In the genomic region with DNA sequence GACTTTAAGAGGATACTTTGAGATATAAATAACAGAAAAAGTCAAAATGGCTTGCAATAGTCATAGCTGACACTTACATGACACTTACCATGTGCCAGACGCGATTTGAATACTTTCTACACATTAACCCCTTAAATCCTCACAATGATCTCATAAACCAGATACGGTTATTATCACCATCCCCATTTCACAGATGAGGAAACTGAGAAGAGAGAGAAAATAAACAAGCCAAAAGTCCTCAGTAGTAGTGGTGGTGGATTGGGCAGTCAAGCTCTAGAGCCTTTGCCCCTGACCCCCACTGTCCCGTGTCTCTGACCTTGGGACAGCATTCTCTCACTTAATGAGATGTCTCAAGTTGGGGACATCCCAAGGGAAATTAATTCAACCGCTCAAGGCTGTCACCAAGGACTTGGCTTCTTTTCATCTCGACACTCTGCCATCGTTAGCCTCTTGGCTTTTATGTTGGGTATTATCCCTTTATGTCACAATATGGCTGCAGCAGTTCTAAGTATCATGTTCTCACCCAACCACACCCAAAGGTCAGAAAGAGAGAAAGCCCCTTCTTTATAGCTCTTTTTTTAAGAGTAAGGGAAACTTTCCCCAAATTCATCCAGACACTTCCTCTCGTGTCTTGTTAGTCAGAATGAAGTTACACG, we compare ENCODE assay signal across 11 cellular contexts.
A peak's percentile ranks its signal among the peaks of the same experiment; 100 is the strongest.
DNase-seq lines count a peak whose midpoint lies in the region; ATAC-seq and TF ChIP-seq lines count a peak whose summit lies in the region.
"Had no signal": no experiment of that assay in that cellular context is flagged by ENCODE, and none has a peak within 500 bp of the region (broad histone marks: within the 10 kb centered on the region; RNA-seq: fewer than 3 reads in every experiment).

No MANE protein-coding gene starts in this region.

- no peaks in the 10 kb centered on the region for H3K36me3 Mint-ChIP-seq in CD4-positive, CD25-positive, alpha-beta regulatory T cell
- H3K36me3 Mint-ChIP-seq in brain: no peaks in the 10 kb centered on the region

- TF ChIP-seq CTCF in brain (conservative IDR thresholded peaks at IDR 0.05) (no peak), parathyroid adenoma (IDR thresholded peaks at IDR 0.05) (no peak)

- no peak overlapping the region for H3K4me2 ChIP-seq in parathyroid adenoma (ENCODE audit: low read length)

- peaks cover 0 to 6% (median 2%) of the 10 kb centered on the region in 7 donors for H3K9me3 Mint-ChIP-seq in CD4-positive, CD25-positive, alpha-beta regulatory T cell
- peaks cover 16 to 32% (median 24%) of the 10 kb centered on the region in 5 experiments for H3K9me3 Mint-ChIP-seq in brain

- peak overlapping the region in 3 of 4 donors; percentile 30 to 92 (median 88) for H3K4me3 Mint-ChIP-seq in CD4-positive, CD25-positive, alpha-beta regulatory T cell
- no peak overlapping the region for H3K4me3 Mint-ChIP-seq in brain

- H3K27ac ChIP-seq in CD4-positive, CD25-positive, alpha-beta regulatory T cell (ENCODE audit: insufficient read depth, low read length, poor library complexity, severe bottlenecking): no peak overlapping the region
- H3K27ac ChIP-seq in parathyroid adenoma: peak overlapping the region; percentile 52

- H3K27ac Mint-ChIP-seq in CD4-positive, CD25-positive, alpha-beta regulatory T cell: peak overlapping the region; percentile 91 to 97 (median 93)
- H3K27ac Mint-ChIP-seq in brain: peak overlapping the region in 3 of 5 experiments; percentile 6 to 86 (median 73)
- H3K27ac Mint-ChIP-seq: activated B cell treated with CpG ODN at 0.5 μM for 24 hours had no signal

- H3K9me3 ChIP-seq in CD4-positive, CD25-positive, alpha-beta regulatory T cell (ENCODE audit: control insufficient read depth in 2 of 2, low read length in 2 of 2): peaks cover 0 to 5% of the 10 kb centered on the region in 2 experiments
- no peaks in the 10 kb centered on the region for H3K9me3 ChIP-seq in parathyroid adenoma (ENCODE audit: control insufficient read depth, low read length)

- no peaks in the 10 kb centered on the region for H3K79me2 ChIP-seq in parathyroid adenoma

- no peak overlapping the region for H3K4me3 ChIP-seq in CD4-positive, CD25-positive, alpha-beta regulatory T cell (ENCODE audit: low read depth, low read length)
- H3K4me3 ChIP-seq in parathyroid adenoma (ENCODE audit: low read depth, low read length): no peak overlapping the region

- H3K27me3 ChIP-seq in CD4-positive, CD25-positive, alpha-beta regulatory T cell (ENCODE audit: control insufficient read depth, insufficient read depth, low read length): no peaks in the 10 kb centered on the region
- no peaks in the 10 kb centered on the region for H3K27me3 ChIP-seq in parathyroid adenoma (ENCODE audit: control insufficient read depth, insufficient read depth, low read length)

- ATAC-seq in CD4-positive, CD25-positive, alpha-beta regulatory T cell (ENCODE audit: low read depth in 2 of 2): no peak
- ATAC-seq in GM19035 (IDR thresholded peaks at IDR 0.05; ENCODE audit: unreplicated experiment): peak; percentile 11

- DNase-seq in CD4-positive, CD25-positive, alpha-beta regulatory T cell: peak in 1 of 3 donors; percentile 37
- DNase-seq in activated CD4-positive, CD25-positive, alpha-beta regulatory T cell (lab: John Stamatoyannopoulos, UW): no peak
- DNase-seq in DMS153 treated with DMSO at 0.1 percent for 48 hours (lab: John Stamatoyannopoulos, UW; ENCODE audit: unreplicated experiment): no peak
- DNase-seq in iPS-NIHi11 (ENCODE audit: low spot score): no peak
- DNase-seq: activated B cell treated with CpG ODN at 0.5 μM for 24 hours; NCI-H1092; NCI-H510A; stimulated activated naive CD4-positive, alpha-beta T cell treated with Interleukin-2 at 50 U/mL for 16 hours had no signal

- no peaks in the 10 kb centered on the region for H3K36me3 ChIP-seq in CD4-positive, CD25-positive, alpha-beta regulatory T cell (ENCODE audit: control insufficient read depth, insufficient read depth, low read length)
- H3K36me3 ChIP-seq in parathyroid adenoma (ENCODE audit: control insufficient read depth, insufficient read depth, low read length): no peaks in the 10 kb centered on the region

- H3K9ac ChIP-seq in parathyroid adenoma: no peak overlapping the region

- H3K4me1 ChIP-seq in CD4-positive, CD25-positive, alpha-beta regulatory T cell (ENCODE audit: control insufficient read depth, insufficient read depth, low read length, poor library complexity, severe bottlenecking): peaks cover 40% of the 10 kb centered on the region
- no peaks in the 10 kb centered on the region for H3K4me1 ChIP-seq in parathyroid adenoma

- no peaks in the 10 kb centered on the region for H3K27me3 Mint-ChIP-seq in CD4-positive, CD25-positive, alpha-beta regulatory T cell
- H3K27me3 Mint-ChIP-seq in brain: peaks cover 12% of the 10 kb centered on the region

- peaks cover 18 to 57% (median 31%) of the 10 kb centered on the region in 4 donors for H3K4me1 Mint-ChIP-seq in CD4-positive, CD25-positive, alpha-beta regulatory T cell
- peaks cover 19% of the 10 kb centered on the region for H3K4me1 Mint-ChIP-seq in brain

- no peak overlapping the region for H2AFZ ChIP-seq in parathyroid adenoma

Comparison
In these comparisons a context has a peak if more than half of its experiments do, and no peak if none do; other contexts are left out.
1. H3K4me3 Mint-ChIP-seq: peak in CD4-positive, CD25-positive, alpha-beta regulatory T cell (3 of 4); none in brain (0 of 5).